ENCODE assay signal across 19 cellular contexts in the genomic region with DNA sequence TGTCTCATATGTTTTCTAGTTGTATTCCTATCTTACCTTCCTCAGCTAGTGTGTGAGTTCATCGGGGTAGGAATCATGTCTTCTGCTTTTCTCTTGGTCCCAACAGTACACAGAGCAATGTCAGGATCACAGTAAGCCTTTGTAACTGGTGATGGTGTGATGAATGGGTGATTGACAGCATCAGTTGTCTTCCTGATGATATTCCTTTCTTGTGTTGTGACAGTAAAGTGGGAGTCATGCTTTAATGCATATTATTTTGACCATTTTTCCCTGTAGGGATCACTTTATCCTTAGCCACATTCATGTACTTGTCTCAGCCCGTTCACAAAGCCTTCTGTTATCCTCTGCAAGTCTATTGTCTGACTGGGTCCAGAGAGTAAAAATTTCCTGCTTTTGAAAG.
"Had no signal": no experiment of that assay in that cellular context is flagged by ENCODE, and none has a peak within 500 bp of the region (broad histone marks: within the 10 kb centered on the region; RNA-seq: fewer than 3 reads in every experiment).

No MANE protein-coding gene starts in this region.

- H3K27me3 ChIP-seq: body of pancreas, heart right ventricle, spleen, tibial artery, uterus had no signal

- H3K4me1 Mint-ChIP-seq: naive thymus-derived CD8-positive, alpha-beta T cell had no signal

- H3K27ac Mint-ChIP-seq: activated naive CD8-positive, alpha-beta T cell; activated T-helper 1 cell treated with anti-CD3 and anti-CD28 coated beads, Interleukin-12 subunit alpha, Interleukin-12 subunit beta, Interleukin-2, Interleukin-4 antibody, amounts not matched to agents 30 ng/mL and 10 ng/mL and 1 ng/mL, durations not matched to agents 14 hours and 24 hours and 36 hours had no signal

- H2AFZ ChIP-seq: parathyroid adenoma had no signal

- H3K27ac ChIP-seq: body of pancreas, heart right ventricle, left ventricle myocardium inferior, parathyroid adenoma, spleen, tibial artery, uterus, WERI-Rb-1 had no signal

- H3K4me3 ChIP-seq: body of pancreas, heart right ventricle, left ventricle myocardium inferior, spleen, tibial artery, uterus had no signal

- H3K9ac ChIP-seq: parathyroid adenoma had no signal

- H3K36me3 ChIP-seq: uterus, WERI-Rb-1 had no signal

- DNase-seq: activated CD4-positive, alpha-beta T cell treated with anti-CD3 and anti-CD28 coated beads, Interleukin-2, amount 50 U/mL, for 48 hours; amygdala; body of pancreas; heart right ventricle; kidney glomerular epithelial cell; left ventricle myocardium inferior; mesenchymal stem cell; naive thymus-derived CD8-positive, alpha-beta T cell; spleen; stimulated activated naive CD8-positive, alpha-beta T cell treated with anti-CD3 and anti-CD28 coated beads, Interleukin-15, Interleukin-2, amounts not matched to agents 100 U/mL and 50 U/mL, for 24 hours; substantia nigra; tibial artery; uterus; WERI-Rb-1 had no signal

- H3K27me3 Mint-ChIP-seq: activated naive CD8-positive, alpha-beta T cell; naive thymus-derived CD8-positive, alpha-beta T cell had no signal

- H3K9me3 ChIP-seq: body of pancreas, heart right ventricle, left ventricle myocardium inferior, spleen, tibial artery, uterus had no signal

- H3K79me2 ChIP-seq: parathyroid adenoma had no signal

- H3K9me3 Mint-ChIP-seq: activated T-helper 1 cell treated with anti-CD3 and anti-CD28 coated beads, Interleukin-12 subunit alpha, Interleukin-12 subunit beta, Interleukin-2, Interleukin-4 antibody, amounts not matched to agents 30 ng/mL and 10 ng/mL and 1 ng/mL, durations not matched to agents 14 hours and 24 hours and 36 hours had no signal

- ATAC-seq: body of pancreas; heart right ventricle; naive thymus-derived CD8-positive, alpha-beta T cell; sciatic nerve; stimulated activated naive CD8-positive, alpha-beta T cell treated with anti-CD3 and anti-CD28 coated beads, Interleukin-15, Interleukin-2, amounts not matched to agents 100 U/mL and 50 U/mL, for 24 hours had no signal

- H3K4me1 ChIP-seq: body of pancreas, heart right ventricle, left ventricle myocardium inferior, parathyroid adenoma, spleen, tibial artery, uterus had no signal

- H3K4me3 Mint-ChIP-seq: activated naive CD8-positive, alpha-beta T cell; activated T-helper 1 cell treated with anti-CD3 and anti-CD28 coated beads, Interleukin-12 subunit alpha, Interleukin-12 subunit beta, Interleukin-2, Interleukin-4 antibody, amounts not matched to agents 30 ng/mL and 10 ng/mL and 1 ng/mL, durations not matched to agents 14 hours and 24 hours and 36 hours; naive thymus-derived CD8-positive, alpha-beta T cell had no signal

- FAIRE-seq: colon had no signal
